23 cellular contexts compared by ENCODE assay signal in the genomic region with DNA sequence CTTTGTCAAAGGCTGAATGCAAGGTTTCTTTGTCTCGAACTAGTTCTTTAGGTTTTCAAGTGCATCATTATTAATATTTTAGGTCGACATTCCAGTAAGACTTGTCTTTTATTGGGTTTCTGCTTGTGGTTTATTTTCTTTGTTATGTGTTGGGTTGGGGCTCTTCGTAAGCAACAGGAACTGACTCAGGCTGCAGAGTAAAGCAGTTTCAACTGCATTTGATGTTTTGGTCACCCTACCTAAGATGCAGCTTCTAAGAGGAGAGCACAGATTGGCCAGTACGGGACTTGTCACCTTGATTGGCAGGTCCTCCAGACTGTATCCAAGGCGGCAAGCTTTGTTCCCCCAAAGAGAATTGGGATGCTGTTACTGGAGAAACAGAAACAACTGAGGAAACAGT.
DNase-seq lines count a peak whose midpoint lies in the region; ATAC-seq, FAIRE-seq and TF ChIP-seq lines count a peak whose summit lies in the region.
"Had no signal": no experiment of that assay in that cellular context is flagged by ENCODE, and none has a peak within 500 bp of the region (broad histone marks: within the 10 kb centered on the region; RNA-seq: fewer than 3 reads in every experiment).

No MANE protein-coding gene starts in this region.

- peaks cover 8% of the 10 kb centered on the region for H3K4me1 ChIP-seq in MM.1S (ENCODE audit: low read length)
- H3K4me1 ChIP-seq in astrocyte (ENCODE audit: insufficient read depth, low read length), result peaks cover 2% of the 10 kb centered on the region

- H2AFZ ChIP-seq in MM.1S (ENCODE audit: low read length) (no peak overlapping the region), astrocyte (ENCODE audit: low read depth, low read length) (no peak overlapping the region)

- no peaks in the 10 kb centered on the region for H3K9me3 ChIP-seq in MM.1S (replicated peaks; ENCODE audit: insufficient read depth, low read length)
- no peaks in the 10 kb centered on the region for H3K9me3 ChIP-seq in astrocyte (ENCODE audit: insufficient read depth, low read depth, low read length)
- H3K9me3 ChIP-seq: BLaER1 had no signal

- H3K36me3 Mint-ChIP-seq in astrocyte (ENCODE audit: low read depth, unreplicated experiment), result no peaks in the 10 kb centered on the region
- H3K36me3 Mint-ChIP-seq in CD14-positive monocyte, result no peaks in the 10 kb centered on the region
- H3K36me3 Mint-ChIP-seq: CD4-positive, alpha-beta memory T cell had no signal

- intact Hi-C loops in CD14-positive monocyte (cut with micrococcal nuclease), result no loop called here

- H3K9me3 Mint-ChIP-seq in astrocyte (ENCODE audit: unreplicated experiment) (no peaks in the 10 kb centered on the region), CD14-positive monocyte (no peaks in the 10 kb centered on the region)
- H3K9me3 Mint-ChIP-seq: H9 had no signal

- no peaks in the 10 kb centered on the region for H3K36me3 ChIP-seq in MM.1S (replicated peaks; ENCODE audit: insufficient read depth, low read length)
- no peaks in the 10 kb centered on the region for H3K36me3 ChIP-seq in astrocyte (ENCODE audit: insufficient read depth, low read length)
- H3K36me3 ChIP-seq: BLaER1 had no signal

- H3K27ac Mint-ChIP-seq in astrocyte (ENCODE audit: unreplicated experiment), result no peak overlapping the region
- H3K27ac Mint-ChIP-seq in CD14-positive monocyte, result no peak overlapping the region
- H3K27ac Mint-ChIP-seq: CD4-positive, alpha-beta memory T cell; H9 had no signal

- peaks cover 4% of the 10 kb centered on the region for H3K4me1 Mint-ChIP-seq in astrocyte (ENCODE audit: low read depth, unreplicated experiment)
- H3K4me1 Mint-ChIP-seq in CD14-positive monocyte, result no peaks in the 10 kb centered on the region
- H3K4me1 Mint-ChIP-seq: CD4-positive, alpha-beta memory T cell had no signal

- no peak for ATAC-seq in GM19455 (IDR thresholded peaks at IDR 0.05; ENCODE audit: unreplicated experiment)
- ATAC-seq in GM19351 (IDR thresholded peaks at IDR 0.05; ENCODE audit: unreplicated experiment), result no peak

- TF ChIP-seq CTCF in MM.1S (IDR thresholded peaks at IDR 0.05; ENCODE audit: low read length), result no peak
- TF ChIP-seq CTCF in astrocyte (IDR thresholded peaks at IDR 0.05; ENCODE audit: insufficient read depth, low read depth, low read length), result no peak
- TF ChIP-seq CTCF in CD14-positive monocyte (IDR thresholded peaks at IDR 0.05), result no peak

- no peaks in the 10 kb centered on the region for H3K9me2 ChIP-seq in MM.1S (replicated peaks; ENCODE audit: insufficient read depth, low read length)

- no peaks in the 10 kb centered on the region for H3K27me3 ChIP-seq in MM.1S (replicated peaks; ENCODE audit: insufficient read depth, low read length)
- H3K27me3 ChIP-seq in astrocyte (ENCODE audit: insufficient read depth, low read length), result peaks cover 3% of the 10 kb centered on the region
- H3K27me3 ChIP-seq: BLaER1 had no signal

- H3K4me3 ChIP-seq in MM.1S (ENCODE audit: low read length) (no peak overlapping the region), astrocyte (ENCODE audit: insufficient read depth, low read depth, low read length) (no peak overlapping the region)
- H3K4me3 ChIP-seq: BLaER1 had no signal

- no peaks in the 10 kb centered on the region for H4K20me1 ChIP-seq in MM.1S (ENCODE audit: insufficient read depth, low read length)
- H4K20me1 ChIP-seq in astrocyte (ENCODE audit: insufficient read depth, low read length), result no peaks in the 10 kb centered on the region
- H4K20me1 ChIP-seq: BLaER1 had no signal

- H3K27ac ChIP-seq in MM.1S (ENCODE audit: low read length) (peak overlapping the region; percentile 4; the same call in 1 of the 2 replicates), astrocyte (ENCODE audit: low read depth, low read length) (no peak overlapping the region), epithelial cell of prostate (peak overlapping the region; percentile 79)
- H3K27ac ChIP-seq: BLaER1 had no signal

- H3K4me2 ChIP-seq in MM.1S (ENCODE audit: low read depth, low read length), result peak overlapping the region; percentile 30; the same call in 1 of the 2 replicates
- peak overlapping the region; percentile 18 for H3K4me2 ChIP-seq in astrocyte (ENCODE audit: low read length)
- H3K4me2 ChIP-seq: BLaER1 had no signal

- H3F3A ChIP-seq in MM.1S (ENCODE audit: insufficient read depth, low read length), result no peaks in the 10 kb centered on the region

- H3K27me3 Mint-ChIP-seq in astrocyte (ENCODE audit: low read depth, unreplicated experiment) (peaks cover 15% of the 10 kb centered on the region), CD14-positive monocyte (ENCODE audit: low read depth in 3 of 3) (peaks cover 5 to 21% (median 21%) of the 10 kb centered on the region in 3 donors)

- H3K9ac ChIP-seq in MM.1S (ENCODE audit: low read length) (no peak overlapping the region), astrocyte (ENCODE audit: low read length) (no peak overlapping the region)
- H3K9ac ChIP-seq: BLaER1 had no signal

- FAIRE-seq in astrocyte (lab: Jason Lieb, UNC), result no peak
- FAIRE-seq: GM19239, RCC 7860 had no signal

- DNase-seq in MM.1S (peak; percentile 63), astrocyte (ENCODE audit: low read depth) (no peak), epithelial cell of prostate (ENCODE audit: low read depth, low spot score) (peak; percentile 97), NCI-H748 treated with DMSO at 0.1 percent for 48 hours (lab: John Stamatoyannopoulos, UW) (no peak), CD14-positive monocyte (ENCODE audit: low spot score) (no peak)
- DNase-seq: ACHN; Calu3; CD4-positive, alpha-beta memory T cell; DMS153; H9; KBM-7; NCI-H1105; NCI-H146; NCI-H2029; NCI-H226; NCI-H510A treated with DMSO at 0.1 percent for 48 hours; NCI-H774; Right ventricle myocardium superior had no signal

- no peak overlapping the region for H3K4me3 Mint-ChIP-seq in astrocyte (ENCODE audit: unreplicated experiment)
- no peak overlapping the region for H3K4me3 Mint-ChIP-seq in CD14-positive monocyte
- H3K4me3 Mint-ChIP-seq: CD4-positive, alpha-beta memory T cell; H9 had no signal

- H3K79me2 ChIP-seq in MM.1S (ENCODE audit: low read length), result no peaks in the 10 kb centered on the region
- H3K79me2 ChIP-seq in astrocyte (ENCODE audit: insufficient read depth, low read length), result no peaks in the 10 kb centered on the region

Comparison
In these comparisons a context has a peak if more than half of its experiments do, and no peak if none do; other contexts are left out.
1. DNase-seq: peak in MM.1S (single experiment) and epithelial cell of prostate (single experiment); none in astrocyte (single experiment), NCI-H748 treated with DMSO at 0.1 percent for 48 hours (single experiment) and CD14-positive monocyte (single experiment).